ENCODE assay signal across 8 cellular contexts in the genomic region with DNA sequence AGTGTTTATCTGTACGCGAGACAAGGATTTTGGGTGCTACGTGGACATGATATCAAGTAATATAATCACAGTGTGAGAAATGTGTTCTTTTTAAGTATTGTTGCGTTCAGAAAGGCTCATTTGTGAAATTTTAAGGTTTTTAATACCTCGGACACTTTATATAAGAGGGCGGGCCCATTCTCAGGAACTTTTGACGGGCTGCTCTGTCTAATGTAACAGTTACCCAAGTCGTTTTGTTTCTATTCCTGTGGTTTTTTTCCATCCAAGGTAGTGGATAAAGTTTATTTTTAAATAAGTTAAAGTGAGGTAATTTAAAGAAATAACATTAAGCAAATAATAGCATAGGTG. TPM values are rescaled to one million over a fixed set of nuclear protein-coding genes. Genes with fewer than 3 reads are reported as not detected.
DNase-seq lines count a peak whose midpoint lies in the region; ATAC-seq, FAIRE-seq and TF ChIP-seq lines count a peak whose summit lies in the region.

No MANE protein-coding gene starts in this region.

- H3K36me3 ChIP-seq in left ventricle myocardium inferior (peaks cover 40% of the 10 kb centered on the region), bronchial epithelial cell (ENCODE audit: control insufficient read depth, insufficient read depth, low read length) (peaks cover 9% of the 10 kb centered on the region), aorta (ENCODE audit: control insufficient read depth in 1 of 2, insufficient read depth in 2 of 2, low read length in 1 of 2) (no peaks in the 10 kb centered on the region)

- FAIRE-seq in bronchial epithelial cell (lab: Jason Lieb, UNC), result no peak

- H3K4me1 ChIP-seq in left ventricle myocardium inferior, result peaks cover 40% of the 10 kb centered on the region
- H3K4me1 ChIP-seq in mononuclear cell (ENCODE audit: insufficient read depth, low read length), result peaks cover 23% of the 10 kb centered on the region
- peaks cover 0 to 8% of the 10 kb centered on the region in 2 donors for H3K4me1 ChIP-seq in aorta (ENCODE audit: control insufficient read depth in 1 of 2, insufficient read depth in 2 of 2, low read length in 2 of 2)

- TF ChIP-seq CTCF in left ventricle myocardium inferior (IDR thresholded peaks at IDR 0.05; ENCODE audit: borderline replicate concordance) (no peak), bronchial epithelial cell (IDR thresholded peaks at IDR 0.05; ENCODE audit: insufficient read depth, low read length, severe bottlenecking) (no peak)

- no peak for ATAC-seq in aorta (ENCODE audit: low FRiP score)

- H3K27me3 ChIP-seq in left ventricle myocardium inferior (ENCODE audit: low read depth) (no peaks in the 10 kb centered on the region), bronchial epithelial cell (ENCODE audit: control insufficient read depth, insufficient read depth, low read length) (no peaks in the 10 kb centered on the region), mononuclear cell (ENCODE audit: insufficient read depth, low read length) (peaks cover 10% of the 10 kb centered on the region), aorta (ENCODE audit: control insufficient read depth in 1 of 2, insufficient read depth in 2 of 2, low read length in 1 of 2) (no peaks in the 10 kb centered on the region)

- no peaks in the 10 kb centered on the region for H3K9me3 ChIP-seq in left ventricle myocardium inferior (replicated peaks)
- H3K9me3 ChIP-seq in mononuclear cell (ENCODE audit: low read depth, low read length), result no peaks in the 10 kb centered on the region
- no peaks in the 10 kb centered on the region for H3K9me3 ChIP-seq in aorta (ENCODE audit: control insufficient read depth, low read length)

- H3K4me3 ChIP-seq in left ventricle myocardium inferior (peak overlapping the region; percentile 87), bronchial epithelial cell (ENCODE audit: low read depth, low read length) (peak overlapping the region; percentile 70), mononuclear cell (ENCODE audit: low read length) (peak overlapping the region; percentile 96), aorta (ENCODE audit: low read length in 2 of 2) (peak overlapping the region; percentile 73 to 93)

- H3K27ac ChIP-seq in left ventricle myocardium inferior (replicated peaks), result peak overlapping the region; percentile 90
- peak overlapping the region in 1 of 2 donors; percentile 91 for H3K27ac ChIP-seq in aorta (ENCODE audit: low read depth in 1 of 2, low read length in 2 of 2)

- whole genome bisulfite sequencing in aorta, 2 donors, result 0% methylated on average over 8 of the region's 8 CpGs

- intact Hi-C loops in left ventricle myocardium inferior (cut with micrococcal nuclease) (loop anchor here (10.0 kb wide), 2 partner anchors 53 to 113 kb away; a partner anchor contains a TSS), cardiac septum (cut with DNase I) (loop anchor here (2.0 kb wide), 1 partner anchor 59 kb away; no protein-coding TSS in a partner anchor), aorta (cut with DNase I) (loop anchor here (1.0 to 10.0 kb wide), 3 partner anchors 61 to 116 kb away; a partner anchor contains a TSS)

- DNase-seq in left ventricle myocardium inferior (no peak), cardiac septum (ENCODE audit: low spot score) (no peak), bronchial epithelial cell (ENCODE audit: low read depth) (no peak), aorta (no peak), NCI-H524 (lab: John Stamatoyannopoulos, UW) (no peak), CD1c-positive myeloid dendritic cell (ENCODE audit: extremely low spot score) (no peak), NOMO-1 (lab: John Stamatoyannopoulos, UW; ENCODE audit: unreplicated experiment in 2 of 2) (no peak)

RNA-seq across cellular contexts. Expression of a gene that starts 0.5 kb away (rescaled TPM):
- total RNA-seq in left ventricle myocardium inferior, result 31.6 TPM
- 32.4 TPM for total RNA-seq in cardiac septum
- 109 TPM in 2 replicates for total RNA-seq in bronchial epithelial cell
- 63.2 TPM for total RNA-seq in mononuclear cell
- 10 to 100 TPM; 33.4 to 40.1 TPM for total RNA-seq in aorta
- polyA plus RNA-seq in aorta, result 10 to 100 TPM; 69.5 to 80.5 TPM
